Comparison of ENCODE assay signal across 12 cellular contexts in the genomic region with DNA sequence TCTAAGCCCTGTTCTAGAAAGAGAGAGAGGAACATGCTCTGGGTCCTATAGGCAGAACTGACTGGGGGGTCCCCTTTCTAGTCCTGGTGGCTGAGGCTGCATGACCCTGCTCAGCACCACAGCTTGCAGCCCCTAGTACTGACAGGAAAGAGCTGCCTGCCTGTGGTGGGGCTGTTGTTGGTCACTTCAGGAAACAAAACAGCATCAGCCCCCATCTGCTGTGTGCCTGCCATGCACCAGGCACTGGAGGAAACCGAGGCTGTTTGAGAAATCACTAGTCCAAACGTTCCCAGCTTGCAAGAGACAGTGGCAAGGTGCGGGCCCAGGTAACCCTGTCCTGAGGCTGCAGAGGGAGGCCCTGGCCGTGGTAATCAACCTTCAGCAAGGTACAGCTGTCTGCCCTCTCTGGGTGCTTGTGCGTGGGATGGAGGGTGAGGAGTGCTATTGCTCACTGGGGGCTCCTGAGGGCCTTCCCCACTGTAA.
DNase-seq lines count a peak whose midpoint lies in the region; ATAC-seq and TF ChIP-seq lines count a peak whose summit lies in the region.
"Had no signal": no experiment of that assay in that cellular context is flagged by ENCODE, and none has a peak within 500 bp of the region (broad histone marks: within the 10 kb centered on the region; RNA-seq: fewer than 3 reads in every experiment).

No MANE protein-coding gene starts in this region.

- H4K20me1 ChIP-seq in GM23338 (replicated peaks; ENCODE audit: insufficient read depth) = no peaks in the 10 kb centered on the region

- H3K9me3 ChIP-seq in neutrophil = no peaks in the 10 kb centered on the region
- H3K9me3 ChIP-seq: MG63, pancreas, uterus had no signal

- no peak for DNase-seq in activated CD8-positive, alpha-beta memory T cell treated with anti-CD3 and anti-CD28 coated beads, Interleukin-2, amount 10 ng/mL, durations not matched to agents 7 days and 5 days
- DNase-seq in activated CD8-positive, alpha-beta memory T cell treated with anti-CD3 and anti-CD28 coated beads, Interleukin-2, amount 50 U/mL, for 4 hours = no peak
- DNase-seq in NCI-H446 (lab: John Stamatoyannopoulos, UW) = no peak
- no peak for DNase-seq in GM23338 (ENCODE audit: low spot score)
- no peak for DNase-seq in OCI-M2 (lab: John Stamatoyannopoulos, UW; ENCODE audit: unreplicated experiment)
- DNase-seq: MG63, uterus had no signal

- no peaks in the 10 kb centered on the region for H3K9me2 ChIP-seq in GM23338 (ENCODE audit: insufficient read depth)

- H3K36me3 Mint-ChIP-seq in activated CD8-positive, alpha-beta memory T cell treated with anti-CD3 and anti-CD28 coated beads, Interleukin-2, amount 10 ng/mL, durations not matched to agents 7 days and 5 days = peaks cover 7% of the 10 kb centered on the region
- H3K36me3 Mint-ChIP-seq in GM23338 (ENCODE audit: low read depth) = peaks cover 6% of the 10 kb centered on the region; the same call in 1 of the 3 replicates

- no peaks in the 10 kb centered on the region for H3K79me2 ChIP-seq in GM23338 (replicated peaks; ENCODE audit: insufficient read depth)

- H3K27ac Mint-ChIP-seq in activated CD8-positive, alpha-beta memory T cell treated with anti-CD3 and anti-CD28 coated beads, Interleukin-2, amount 10 ng/mL, durations not matched to agents 7 days and 5 days = peak overlapping the region; percentile 75
- no peak overlapping the region for H3K27ac Mint-ChIP-seq in GM23338

- peaks cover 79% of the 10 kb centered on the region for H3K36me3 ChIP-seq in neutrophil
- H3K36me3 ChIP-seq in GM23338 (ENCODE audit: insufficient read depth) = no peaks in the 10 kb centered on the region
- H3K36me3 ChIP-seq: MG63, pancreas, uterus had no signal

- CTCF ChIA-PET in activated CD8-positive, alpha-beta memory T cell treated with anti-CD3 and anti-CD28 coated beads, Interleukin-2, amount 10 ng/mL, durations not matched to agents 7 days and 5 days (lab: Charles Lee) = interaction anchor here (0.8 to 4.5 kb wide), 17 partner anchors 11 to 186 kb away, joined by 3 to 54 read pairs (median 5); partner anchors contain the start of gene CAND2

- no peak overlapping the region for H3K4me3 Mint-ChIP-seq in activated CD8-positive, alpha-beta memory T cell treated with anti-CD3 and anti-CD28 coated beads, Interleukin-2, amount 10 ng/mL, durations not matched to agents 7 days and 5 days
- no peak overlapping the region for H3K4me3 Mint-ChIP-seq in GM23338

- no peaks in the 10 kb centered on the region for H3F3A ChIP-seq in GM23338 (replicated peaks; ENCODE audit: low read depth)

- TF ChIP-seq CTCF in neutrophil (IDR thresholded peaks at IDR 0.05) (no peak), GM23338 (conservative IDR thresholded peaks at IDR 0.05; ENCODE audit: low read depth in 2 of 2) (no peak)

- H3K27me3 Mint-ChIP-seq in activated CD8-positive, alpha-beta memory T cell treated with anti-CD3 and anti-CD28 coated beads, Interleukin-2, amount 10 ng/mL, durations not matched to agents 7 days and 5 days = no peaks in the 10 kb centered on the region
- H3K27me3 Mint-ChIP-seq in GM23338 (ENCODE audit: insufficient read depth, low read depth, poor library complexity) = peaks cover 4% of the 10 kb centered on the region

- H3K4me1 ChIP-seq in neutrophil (ENCODE audit: control insufficient read depth in 1 of 2, insufficient read depth in 1 of 2, low read depth in 1 of 2, low read length in 1 of 2) (peaks cover 5 to 34% of the 10 kb centered on the region in 2 experiments), GM23338 (ENCODE audit: insufficient read depth) (peaks cover 20% of the 10 kb centered on the region)
- H3K4me1 ChIP-seq: uterus had no signal

- H3K4me2 ChIP-seq in GM23338 = no peak overlapping the region

- ATAC-seq in activated CD8-positive, alpha-beta memory T cell treated with anti-CD3 and anti-CD28 coated beads, Interleukin-2, amount 10 ng/mL, durations not matched to agents 7 days and 5 days = peak; percentile 35
- peak; percentile 54 for ATAC-seq in GM21723 (IDR thresholded peaks at IDR 0.05; ENCODE audit: unreplicated experiment)
- ATAC-seq in HG03520 (IDR thresholded peaks at IDR 0.05; ENCODE audit: unreplicated experiment) = peak; percentile 62
- no peak for ATAC-seq in GM23338
- ATAC-seq: HCT116, pancreas had no signal

- no peaks in the 10 kb centered on the region for H3K9me3 Mint-ChIP-seq in activated CD8-positive, alpha-beta memory T cell treated with anti-CD3 and anti-CD28 coated beads, Interleukin-2, amount 10 ng/mL, durations not matched to agents 7 days and 5 days (ENCODE audit: low read depth)
- H3K9me3 Mint-ChIP-seq in GM23338 = peaks cover 6% of the 10 kb centered on the region

- H3K27ac ChIP-seq in neutrophil (peak overlapping the region; percentile 9), GM23338 (ENCODE audit: low read depth) (no peak overlapping the region)
- H3K27ac ChIP-seq: pancreas, uterus had no signal

- H3K27me3 ChIP-seq in neutrophil (no peaks in the 10 kb centered on the region), GM23338 (ENCODE audit: insufficient read depth) (no peaks in the 10 kb centered on the region)
- H3K27me3 ChIP-seq: MG63, pancreas, uterus had no signal

- H2AFZ ChIP-seq in GM23338 = no peak overlapping the region

- H3K4me3 ChIP-seq in neutrophil (ENCODE audit: low read depth in 1 of 2, low read length in 1 of 2) (no peak overlapping the region), GM23338 (no peak overlapping the region)
- H3K4me3 ChIP-seq: MG63, pancreas, uterus had no signal

- peaks cover 44% of the 10 kb centered on the region for H3K4me1 Mint-ChIP-seq in activated CD8-positive, alpha-beta memory T cell treated with anti-CD3 and anti-CD28 coated beads, Interleukin-2, amount 10 ng/mL, durations not matched to agents 7 days and 5 days
- peaks cover 58% of the 10 kb centered on the region for H3K4me1 Mint-ChIP-seq in GM23338

TF ChIP-seq in GM23338, 12 proteins besides CTCF, POLR2A, EP300 and RAD21:
- TF ChIP-seq, protein P1, sequence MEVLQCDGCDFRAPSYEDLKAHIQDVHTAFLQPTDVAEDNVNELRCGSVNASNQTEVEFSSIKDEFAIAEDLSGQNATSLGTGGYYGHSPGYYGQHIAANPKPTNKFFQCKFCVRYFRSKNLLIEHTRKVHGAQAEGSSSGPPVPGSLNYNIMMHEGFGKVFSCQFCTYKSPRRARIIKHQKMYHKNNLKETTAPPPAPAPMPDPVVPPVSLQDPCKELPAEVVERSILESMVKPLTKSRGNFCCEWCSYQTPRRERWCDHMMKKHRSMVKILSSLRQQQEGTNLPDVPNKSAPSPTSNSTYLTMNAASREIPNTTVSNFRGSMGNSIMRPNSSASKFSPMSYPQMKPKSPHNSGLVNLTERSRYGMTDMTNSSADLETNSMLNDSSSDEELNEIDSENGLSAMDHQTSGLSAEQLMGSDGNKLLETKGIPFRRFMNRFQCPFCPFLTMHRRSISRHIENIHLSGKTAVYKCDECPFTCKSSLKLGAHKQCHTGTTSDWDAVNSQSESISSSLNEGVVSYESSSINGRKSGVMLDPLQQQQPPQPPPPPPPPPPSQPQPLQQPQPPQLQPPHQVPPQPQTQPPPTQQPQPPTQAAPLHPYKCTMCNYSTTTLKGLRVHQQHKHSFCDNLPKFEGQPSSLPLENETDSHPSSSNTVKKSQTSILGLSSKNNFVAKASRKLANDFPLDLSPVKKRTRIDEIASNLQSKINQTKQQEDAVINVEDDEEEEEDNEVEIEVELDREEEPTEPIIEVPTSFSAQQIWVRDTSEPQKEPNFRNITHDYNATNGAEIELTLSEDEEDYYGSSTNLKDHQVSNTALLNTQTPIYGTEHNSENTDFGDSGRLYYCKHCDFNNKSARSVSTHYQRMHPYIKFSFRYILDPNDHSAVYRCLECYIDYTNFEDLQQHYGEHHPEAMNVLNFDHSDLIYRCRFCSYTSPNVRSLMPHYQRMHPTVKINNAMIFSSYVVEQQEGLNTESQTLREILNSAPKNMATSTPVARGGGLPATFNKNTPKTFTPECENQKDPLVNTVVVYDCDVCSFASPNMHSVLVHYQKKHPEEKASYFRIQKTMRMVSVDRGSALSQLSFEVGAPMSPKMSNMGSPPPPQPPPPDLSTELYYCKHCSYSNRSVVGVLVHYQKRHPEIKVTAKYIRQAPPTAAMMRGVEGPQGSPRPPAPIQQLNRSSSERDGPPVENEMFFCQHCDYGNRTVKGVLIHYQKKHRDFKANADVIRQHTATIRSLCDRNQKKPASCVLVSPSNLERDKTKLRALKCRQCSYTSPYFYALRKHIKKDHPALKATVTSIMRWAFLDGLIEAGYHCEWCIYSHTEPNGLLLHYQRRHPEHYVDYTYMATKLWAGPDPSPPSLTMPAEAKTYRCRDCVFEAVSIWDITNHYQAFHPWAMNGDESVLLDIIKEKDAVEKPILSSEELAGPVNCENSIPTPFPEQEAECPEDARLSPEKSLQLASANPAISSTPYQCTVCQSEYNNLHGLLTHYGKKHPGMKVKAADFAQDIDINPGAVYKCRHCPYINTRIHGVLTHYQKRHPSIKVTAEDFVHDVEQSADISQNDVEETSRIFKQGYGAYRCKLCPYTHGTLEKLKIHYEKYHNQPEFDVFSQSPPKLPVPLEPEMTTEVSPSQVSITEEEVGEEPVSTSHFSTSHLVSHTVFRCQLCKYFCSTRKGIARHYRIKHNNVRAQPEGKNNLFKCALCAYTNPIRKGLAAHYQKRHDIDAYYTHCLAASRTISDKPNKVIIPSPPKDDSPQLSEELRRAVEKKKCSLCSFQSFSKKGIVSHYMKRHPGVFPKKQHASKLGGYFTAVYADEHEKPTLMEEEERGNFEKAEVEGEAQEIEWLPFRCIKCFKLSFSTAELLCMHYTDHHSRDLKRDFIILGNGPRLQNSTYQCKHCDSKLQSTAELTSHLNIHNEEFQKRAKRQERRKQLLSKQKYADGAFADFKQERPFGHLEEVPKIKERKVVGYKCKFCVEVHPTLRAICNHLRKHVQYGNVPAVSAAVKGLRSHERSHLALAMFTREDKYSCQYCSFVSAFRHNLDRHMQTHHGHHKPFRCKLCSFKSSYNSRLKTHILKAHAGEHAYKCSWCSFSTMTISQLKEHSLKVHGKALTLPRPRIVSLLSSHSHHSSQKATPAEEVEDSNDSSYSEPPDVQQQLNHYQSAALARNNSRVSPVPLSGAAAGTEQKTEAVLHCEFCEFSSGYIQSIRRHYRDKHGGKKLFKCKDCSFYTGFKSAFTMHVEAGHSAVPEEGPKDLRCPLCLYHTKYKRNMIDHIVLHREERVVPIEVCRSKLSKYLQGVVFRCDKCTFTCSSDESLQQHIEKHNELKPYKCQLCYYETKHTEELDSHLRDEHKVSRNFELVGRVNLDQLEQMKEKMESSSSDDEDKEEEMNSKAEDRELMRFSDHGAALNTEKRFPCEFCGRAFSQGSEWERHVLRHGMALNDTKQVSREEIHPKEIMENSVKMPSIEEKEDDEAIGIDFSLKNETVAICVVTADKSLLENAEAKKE (CRISPR knock-in tag; IDR thresholded peaks at IDR 0.05) = no peak
- TF ChIP-seq ZNF114 (CRISPR knock-in tag; IDR thresholded peaks at IDR 0.05) (no peak), EZH2 (IDR thresholded peaks at IDR 0.05; ENCODE audit: low read depth, unreplicated experiment) (no peak)
